23 cellular contexts compared by ENCODE assay signal in the genomic region with DNA sequence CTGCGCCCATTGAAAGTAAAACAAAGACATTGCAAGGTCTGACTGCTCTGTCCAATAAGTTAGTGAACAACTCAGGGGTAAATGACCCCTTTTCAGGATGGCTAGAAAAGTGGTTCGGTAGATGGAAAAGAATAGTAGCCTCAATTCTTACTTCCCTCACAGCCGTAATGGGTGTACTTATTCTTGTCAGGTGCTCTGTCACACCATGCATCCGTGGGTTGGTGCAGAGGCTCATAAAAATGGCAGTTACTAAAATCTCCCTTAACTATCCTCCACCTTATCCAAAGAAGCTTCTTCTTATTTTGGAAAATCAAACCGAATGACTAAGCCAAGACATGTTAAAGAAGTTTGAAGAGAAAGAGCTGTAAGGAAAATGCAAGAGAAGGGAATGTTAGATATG.
"Had no signal": no experiment of that assay in that cellular context is flagged by ENCODE, and none has a peak within 500 bp of the region (broad histone marks: within the 10 kb centered on the region; RNA-seq: fewer than 3 reads in every experiment).

No MANE protein-coding gene starts in this region.

- H3K4me3 Mint-ChIP-seq: nephron progenitor cell had no signal

- H3K79me2 ChIP-seq: parathyroid adenoma had no signal

- H3K27ac Mint-ChIP-seq: nephron progenitor cell had no signal

- DNase-seq: cortex of kidney; dorsolateral prefrontal cortex; effector CD8-positive, alpha-beta T cell; left colon; left ventricle myocardium superior; naive B cell; nephron progenitor cell; psoas muscle; retina; right lobe of liver; spleen; stimulated activated CD4-positive, alpha-beta T cell treated with anti-CD3 and anti-CD28 coated beads, Interleukin-15, amount 100 ng/mL, for 24 hours; stimulated activated CD4-positive, alpha-beta T cell treated with anti-CD3 and anti-CD28 coated beads, Interleukin-1b, Interleukin-23, amount 100 ng/mL, for 48 hours; stimulated activated CD4-positive, alpha-beta T cell treated with anti-CD3 and anti-CD28 coated beads, Interleukin-4, amount 100 ng/mL, for 24 hours; stimulated activated naive CD4-positive, alpha-beta T cell; stomach; substantia nigra had no signal

- H3K27me3 ChIP-seq: dorsolateral prefrontal cortex, esophagus muscularis mucosa, gastroesophageal sphincter, right lobe of liver, spleen, stomach, transverse colon had no signal

- H2AFZ ChIP-seq: parathyroid adenoma had no signal

- H3K4me1 ChIP-seq: parathyroid adenoma, psoas muscle, right lobe of liver, transverse colon had no signal

- H3K27me3 Mint-ChIP-seq: naive B cell had no signal

- H3K4me3 ChIP-seq: dorsolateral prefrontal cortex, esophagus muscularis mucosa, gastroesophageal sphincter, lung, psoas muscle, right lobe of liver, spleen, stomach, thoracic aorta, transverse colon had no signal

- H3K27ac ChIP-seq: dorsolateral prefrontal cortex, esophagus muscularis mucosa, gastroesophageal sphincter, parathyroid adenoma, psoas muscle, right lobe of liver, spleen, stomach, thoracic aorta, transverse colon had no signal

- ATAC-seq: gastroesophageal sphincter, left colon, left ventricle myocardium superior, psoas muscle, right lobe of liver had no signal

- H3K9me3 ChIP-seq: esophagus muscularis mucosa, gastroesophageal sphincter, psoas muscle, right lobe of liver, thoracic aorta, transverse colon had no signal

- H3K36me3 ChIP-seq: right lobe of liver, thoracic aorta, transverse colon had no signal

- H3K9ac ChIP-seq: parathyroid adenoma had no signal
